In the genomic region with DNA sequence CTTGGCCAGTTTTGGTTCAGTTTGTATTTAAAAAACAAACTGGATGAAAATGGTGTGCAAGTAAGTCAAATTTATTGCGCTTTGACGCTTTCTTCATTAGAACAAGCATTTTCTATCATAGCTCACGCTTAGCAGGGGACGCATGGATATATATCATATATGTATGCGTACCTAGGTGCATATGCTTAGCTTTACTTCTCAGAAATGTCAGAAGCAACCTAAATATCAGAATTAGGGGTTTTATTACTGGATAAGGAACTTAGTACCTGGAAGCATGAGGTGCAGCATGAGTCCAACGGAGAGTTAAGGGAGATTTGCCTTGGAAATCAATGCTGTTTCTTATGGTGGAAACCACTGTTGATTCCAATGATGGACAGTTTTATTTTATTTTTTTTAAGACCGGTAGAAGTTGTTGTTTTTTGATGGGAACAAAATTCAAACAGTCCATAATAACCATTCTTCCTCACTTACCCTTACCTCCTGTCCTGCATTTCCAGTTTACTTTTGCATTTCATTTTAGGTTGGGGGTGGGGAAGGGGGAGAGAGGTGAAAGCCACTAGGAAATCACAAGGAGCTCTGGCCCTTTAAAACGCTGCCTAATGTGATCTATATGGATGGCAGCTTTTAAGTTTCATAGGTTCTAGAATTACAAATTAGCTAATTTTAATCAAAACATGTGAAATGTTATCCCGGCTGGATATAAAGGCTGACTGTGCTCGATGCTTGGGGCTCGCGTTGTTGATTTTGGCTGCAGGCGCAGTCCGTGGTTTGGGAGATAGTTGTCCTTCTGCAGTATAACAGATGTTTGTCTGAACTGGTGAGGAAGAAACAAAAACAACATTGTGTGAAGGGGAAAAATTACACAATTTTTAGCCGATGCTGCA, we compare ENCODE assay signal across 1 cellular context.
TF ChIP-seq lines count a peak whose summit lies in the region.

No MANE protein-coding gene starts in this region.

TF ChIP-seq in GM12878, 131 proteins besides CTCF, POLR2A, EP300 and RAD21:
- TF ChIP-seq NBN (IDR thresholded peaks at IDR 0.05) (no peak), SUZ12 (IDR thresholded peaks at IDR 0.05; ENCODE audit: unreplicated experiment) (peak; percentile 9)
